ENCODE assay signal across 2 cellular contexts in genomic region chr5:52990531-52990925, GRCh38.
TF ChIP-seq lines count a peak whose summit lies in the region.

No MANE protein-coding gene starts in this region.

TF ChIP-seq in SK-N-SH, 30 proteins besides CTCF, POLR2A, EP300 and RAD21 (continued from another document):
- no peak for TF ChIP-seq EZH2phosphoT487 (IDR thresholded peaks at IDR 0.05; ENCODE audit: borderline replicate concordance, low read depth)
- TF ChIP-seq MEF2A (IDR thresholded peaks at IDR 0.05; ENCODE audit: borderline replicate concordance, low read depth) = no peak
- no peak for TF ChIP-seq NRF1 (IDR thresholded peaks at IDR 0.05; ENCODE audit: low read depth, low read length)
- TF ChIP-seq JUND (IDR thresholded peaks at IDR 0.05) = no peak
- TF ChIP-seq MXI1 (IDR thresholded peaks at IDR 0.05; ENCODE audit: low read depth, low read length) = no peak
- no peak for TF ChIP-seq FOSL2 (IDR thresholded peaks at IDR 0.05; ENCODE audit: borderline replicate concordance, low read depth)
- no peak for TF ChIP-seq FOXJ3 (CRISPR knock-in tag; IDR thresholded peaks at IDR 0.05)
- no peak for TF ChIP-seq ZBTB33 (IDR thresholded peaks at IDR 0.05; ENCODE audit: borderline replicate concordance, low read depth)
- no peak for TF ChIP-seq RCOR1 (IDR thresholded peaks at IDR 0.05; ENCODE audit: low read length)
- TF ChIP-seq GABPA (IDR thresholded peaks at IDR 0.05; ENCODE audit: low read depth) = no peak
- no peak for TF ChIP-seq RFX5 (IDR thresholded peaks at IDR 0.05; ENCODE audit: low read length)

TF ChIP-seq in SK-N-SH treated with all-trans-retinoic acid at 6 μM for 48 hours, 23 proteins besides CTCF, POLR2A, EP300 and RAD21 (continued from another document):
- TF ChIP-seq POU6F1 (CRISPR knock-in tag; IDR thresholded peaks at IDR 0.05; ENCODE audit: borderline replicate concordance, low read depth) = no peak
- TF ChIP-seq CSRNP3 (CRISPR knock-in tag; IDR thresholded peaks at IDR 0.05) = no peak
- TF ChIP-seq RARB (CRISPR knock-in tag; IDR thresholded peaks at IDR 0.05) = no peak
- no peak for TF ChIP-seq ZC3H10 (CRISPR knock-in tag; IDR thresholded peaks at IDR 0.05)
- TF ChIP-seq CSDC2 (CRISPR knock-in tag; IDR thresholded peaks at IDR 0.05) = no peak
- no peak for TF ChIP-seq TCF4 (CRISPR knock-in tag; IDR thresholded peaks at IDR 0.05; ENCODE audit: borderline replicate concordance)
- TF ChIP-seq ZNF70 (CRISPR knock-in tag; IDR thresholded peaks at IDR 0.05) = no peak
